Comparison of ENCODE assay signal across 1 cellular context in genomic region chrX:138771042-138771441, GRCh38.
TF ChIP-seq lines count a peak whose summit lies in the region.

No MANE protein-coding gene starts in this region.

TF ChIP-seq in SK-N-SH treated with all-trans-retinoic acid at 6 μM for 48 hours, 23 proteins besides CTCF, POLR2A, EP300 and RAD21 (continued from another document):
- no peak for TF ChIP-seq ZC3H10 (CRISPR knock-in tag; IDR thresholded peaks at IDR 0.05)
- no peak for TF ChIP-seq ZNF565 (CRISPR knock-in tag; conservative IDR thresholded peaks at IDR 0.05; ENCODE audit: low read depth)
- no peak for TF ChIP-seq GLIS3 (CRISPR knock-in tag; IDR thresholded peaks at IDR 0.05)
- no peak for TF ChIP-seq CSRNP3 (CRISPR knock-in tag; IDR thresholded peaks at IDR 0.05)
- TF ChIP-seq BACH2 (CRISPR knock-in tag; IDR thresholded peaks at IDR 0.05; ENCODE audit: borderline replicate concordance), result no peak
- no peak for TF ChIP-seq CREB5 (CRISPR knock-in tag; IDR thresholded peaks at IDR 0.05; ENCODE audit: low read depth)
- TF ChIP-seq ESRRG (CRISPR knock-in tag; IDR thresholded peaks at IDR 0.05), result no peak
- TF ChIP-seq OSR1 (CRISPR knock-in tag; IDR thresholded peaks at IDR 0.05), result no peak
- no peak for TF ChIP-seq POU6F1 (CRISPR knock-in tag; IDR thresholded peaks at IDR 0.05; ENCODE audit: borderline replicate concordance, low read depth)
- TF ChIP-seq PPARA (CRISPR knock-in tag; IDR thresholded peaks at IDR 0.05; ENCODE audit: borderline replicate concordance), result no peak
- TF ChIP-seq SNAI2 (CRISPR knock-in tag; IDR thresholded peaks at IDR 0.05), result no peak
